15 cellular contexts compared by ENCODE assay signal in the genomic region with DNA sequence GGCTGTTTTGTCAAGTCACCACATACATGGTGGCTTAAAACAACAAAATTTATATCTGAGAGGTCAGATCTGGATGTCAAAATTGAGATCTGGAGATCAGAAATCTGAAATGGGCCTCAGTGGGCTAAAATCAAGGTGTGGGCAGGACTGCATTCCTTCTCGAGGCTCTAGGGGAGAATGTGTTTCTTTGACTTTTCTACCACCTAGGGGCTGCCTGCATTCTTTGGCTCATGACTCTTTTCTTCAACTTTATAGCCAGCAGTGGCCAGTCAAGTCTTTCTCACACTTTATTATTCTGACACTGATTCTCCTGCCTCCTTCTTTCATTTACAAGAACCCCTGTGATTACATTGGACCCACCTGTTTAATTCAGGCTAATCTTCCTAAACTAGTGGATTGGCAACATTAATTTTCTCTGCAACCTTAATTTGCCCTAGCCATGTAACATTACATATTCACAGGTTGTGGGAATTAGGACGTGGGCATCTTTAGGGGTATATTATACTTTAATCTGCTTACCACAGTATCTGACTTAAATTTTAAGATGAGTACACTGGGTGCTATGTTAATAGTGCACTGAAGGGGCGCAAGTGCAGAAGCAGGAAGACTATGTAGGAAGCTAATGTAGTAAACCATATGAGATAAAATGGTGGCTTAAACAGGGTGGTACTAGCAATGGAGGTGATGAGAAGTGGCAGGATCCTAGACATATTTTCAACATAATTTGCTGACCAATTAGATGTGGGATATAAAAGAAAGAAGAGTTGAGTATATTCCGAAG.
DNase-seq lines count a peak whose midpoint lies in the region; ATAC-seq and TF ChIP-seq lines count a peak whose summit lies in the region.
"Had no signal": no experiment of that assay in that cellular context is flagged by ENCODE, and none has a peak within 500 bp of the region (broad histone marks: within the 10 kb centered on the region; RNA-seq: fewer than 3 reads in every experiment).

No MANE protein-coding gene starts in this region.

- no peak overlapping the region; the same call in 1 of the 2 replicates for H3K4ac ChIP-seq in H9 (ENCODE audit: low read depth, low read length)

- no peak overlapping the region for H3T11ph ChIP-seq in H9 (ENCODE audit: low read length)

- ATAC-seq in stimulated activated naive CD8-positive, alpha-beta T cell treated with anti-CD3 and anti-CD28 coated beads, Interleukin-15, amount 100 ng/mL, for 72 hours = no peak
- no peak for ATAC-seq in GM21381 (IDR thresholded peaks at IDR 0.05; ENCODE audit: unreplicated experiment)
- ATAC-seq: left lung, psoas muscle had no signal

- TF ChIP-seq CTCF in GM12874 (IDR thresholded peaks at IDR 0.05; ENCODE audit: insufficient read depth, low read depth, low read length) (peak; percentile 3; the same call in 1 of the 2 replicates), H9 (conservative IDR thresholded peaks at IDR 0.05) (peak; percentile 56), NB4 (IDR thresholded peaks at IDR 0.05; ENCODE audit: low read depth, low read length) (peak; percentile 23), hepatocyte (IDR thresholded peaks at IDR 0.05; ENCODE audit: poor library complexity) (no peak)

- no peaks in the 10 kb centered on the region for H3K27me3 Mint-ChIP-seq in H9 (ENCODE audit: low read depth)
- H3K27me3 Mint-ChIP-seq in stimulated activated naive CD8-positive, alpha-beta T cell treated with anti-CD3 and anti-CD28 coated beads, Interleukin-15, amount 100 ng/mL, for 72 hours = no peaks in the 10 kb centered on the region

- H3K23ac ChIP-seq in H9 (ENCODE audit: insufficient read length, low read depth, low read length) = no peak overlapping the region

- no peaks in the 10 kb centered on the region for H3K9me2 ChIP-seq in hepatocyte (replicated peaks; ENCODE audit: insufficient read depth)

- no peaks in the 10 kb centered on the region for H3K9me3 ChIP-seq in H9 (ENCODE audit: control insufficient read depth, low read depth, low read length)
- no peaks in the 10 kb centered on the region for H3K9me3 ChIP-seq in hepatocyte (ENCODE audit: low read depth)
- H3K9me3 ChIP-seq: Caco-2, left lung, psoas muscle, tibial nerve had no signal

- H3K18ac ChIP-seq in H9 (ENCODE audit: insufficient read length, low read depth, low read length) = no peak overlapping the region

- H2BK5ac ChIP-seq in H9 (ENCODE audit: insufficient read length, low read length) = no peak overlapping the region

- H3K23me2 ChIP-seq in H9 (ENCODE audit: insufficient read length, low read depth, low read length, poor library complexity, severe bottlenecking) = no peaks in the 10 kb centered on the region

- no peaks in the 10 kb centered on the region for H3K36me3 ChIP-seq in hepatocyte (replicated peaks; ENCODE audit: insufficient read depth, low read depth)
- H3K36me3 ChIP-seq: cardiac muscle cell, left lung, tibial nerve had no signal

- no peak overlapping the region for H3K14ac ChIP-seq in H9 (ENCODE audit: insufficient read depth, low read length)

- H3K9me3 Mint-ChIP-seq in H9 = no peaks in the 10 kb centered on the region
- no peaks in the 10 kb centered on the region for H3K9me3 Mint-ChIP-seq in stimulated activated naive CD8-positive, alpha-beta T cell treated with anti-CD3 and anti-CD28 coated beads, Interleukin-15, amount 100 ng/mL, for 72 hours

- WGBS in H9 (ENCODE audit: extremely low coverage, insufficient read length, low lambda C conversion rate) = no CpG with 5 or more reads among the region's 4 CpGs
- WGBS in hepatocyte (ENCODE audit: low lambda C conversion rate, missing lambda C conversion rate) = 69% methylated on average over 4 of the region's 4 CpGs

- H3K4me2 ChIP-seq in H9 (ENCODE audit: insufficient read depth, insufficient read length, low read length) (no peak overlapping the region), hepatocyte (no peak overlapping the region)

- H3K9ac ChIP-seq in H9 (ENCODE audit: extremely low read depth, insufficient read length, low read length) = no peak overlapping the region

- H2AFZ ChIP-seq in H9 (ENCODE audit: low read length) (no peak overlapping the region), hepatocyte (no peak overlapping the region)

- H4K20me1 ChIP-seq in H9 (ENCODE audit: control insufficient read depth, insufficient read depth, insufficient read length) (no peaks in the 10 kb centered on the region), hepatocyte (ENCODE audit: insufficient read depth, poor library complexity, severe bottlenecking) (no peaks in the 10 kb centered on the region)

- H3K4me1 Mint-ChIP-seq in H9 = peaks cover 10% of the 10 kb centered on the region in 2 experiments
- no peaks in the 10 kb centered on the region for H3K4me1 Mint-ChIP-seq in stimulated activated naive CD8-positive, alpha-beta T cell treated with anti-CD3 and anti-CD28 coated beads, Interleukin-15, amount 100 ng/mL, for 72 hours

- no peaks in the 10 kb centered on the region for H3K79me2 ChIP-seq in H9 (ENCODE audit: insufficient read depth, low read length)
- H3K79me2 ChIP-seq in hepatocyte = no peaks in the 10 kb centered on the region

- H3K27ac ChIP-seq in H9 (ENCODE audit: insufficient read length, low read depth, low read length) = no peak overlapping the region
- no peak overlapping the region for H3K27ac ChIP-seq in hepatocyte
- H3K27ac ChIP-seq: cardiac muscle cell, left lung, psoas muscle, tibial nerve had no signal

- H2BK20ac ChIP-seq in H9 (ENCODE audit: low read depth, low read length, poor library complexity, severe bottlenecking) = no peak overlapping the region

- no peak overlapping the region for H2BK15ac ChIP-seq in H9 (ENCODE audit: low read depth, low read length)

- H4K8ac ChIP-seq in H9 (replicated peaks; ENCODE audit: insufficient read length, low read depth, low read length) = no peak overlapping the region

- H3K56ac ChIP-seq in H9 (ENCODE audit: insufficient read length, low read depth, low read length) = no peak overlapping the region

- H2BK120ac ChIP-seq in H9 (ENCODE audit: low read depth, low read length, poor library complexity, severe bottlenecking) = no peak overlapping the region

- H3K79me1 ChIP-seq in H9 (ENCODE audit: insufficient read depth, low read depth, low read length, poor library complexity, severe bottlenecking) = no peaks in the 10 kb centered on the region

- no peak overlapping the region for H2BK12ac ChIP-seq in H9 (ENCODE audit: insufficient read length, low read depth, low read length)

- no peak overlapping the region for H2AK5ac ChIP-seq in H9 (ENCODE audit: insufficient read length, low read length)

- peak overlapping the region in 1 of 3 experiments; percentile 59; a peak in 2 of 7 replicates for H3K27ac Mint-ChIP-seq in H9
- peak overlapping the region in 1 of 2 donors; percentile 14 for H3K27ac Mint-ChIP-seq in stimulated activated naive CD8-positive, alpha-beta T cell treated with anti-CD3 and anti-CD28 coated beads, Interleukin-15, amount 100 ng/mL, for 72 hours

- H3K4me3 ChIP-seq in NB4 (ENCODE audit: low read depth, low read length) = no peak overlapping the region
- H3K4me3 ChIP-seq in hepatocyte = no peak overlapping the region
- H3K4me3 ChIP-seq: cardiac muscle cell, left lung, psoas muscle, tibial nerve had no signal

- no peak overlapping the region for H3K4me3 Mint-ChIP-seq in H9
- H3K4me3 Mint-ChIP-seq in stimulated activated naive CD8-positive, alpha-beta T cell treated with anti-CD3 and anti-CD28 coated beads, Interleukin-15, amount 100 ng/mL, for 72 hours = no peak overlapping the region

- DNase-seq in H9 (no peak), NB4 (ENCODE audit: low read depth) (peak; percentile 4), iPS DF 19.7 (ENCODE audit: low read depth, low spot score) (peak; percentile 33), hepatocyte (ENCODE audit: low spot score) (no peak)
- DNase-seq in activated effector memory CD4-positive, alpha-beta T cell treated with Interleukin-2 at 50 U/mL for 16 hours = no peak
- no peak for DNase-seq in stimulated activated naive CD8-positive, alpha-beta T cell treated with anti-CD3 and anti-CD28 coated beads, Interleukin-15, amount 100 ng/mL, for 72 hours
- DNase-seq: activated T-cell treated with anti-CD3 and anti-CD28 coated beads, Interleukin-2, amount 50 U/mL, for 1 hour; left lung; NCI-H1092 treated with DMSO at 0.1 percent for 48 hours; psoas muscle had no signal

- no peaks in the 10 kb centered on the region for H3K36me3 Mint-ChIP-seq in H9 (ENCODE audit: insufficient read depth in 1 of 3, low read depth in 3 of 3)

- TF ChIP-seq POLR2A in NB4 (IDR thresholded peaks at IDR 0.05; ENCODE audit: extremely low read depth, insufficient read length) = no peak

- H3K27me3 ChIP-seq in H9 (ENCODE audit: insufficient read depth, low read length) = no peaks in the 10 kb centered on the region
- no peaks in the 10 kb centered on the region for H3K27me3 ChIP-seq in hepatocyte
- H3K27me3 ChIP-seq: cardiac muscle cell, left lung, tibial nerve had no signal

- no peak overlapping the region for H4K91ac ChIP-seq in H9 (ENCODE audit: insufficient read length, low read depth, low read length)

- H4K5ac ChIP-seq in H9 (ENCODE audit: insufficient read length, low read depth, low read length) = no peak overlapping the region

- H3K4me1 ChIP-seq in H9 (ENCODE audit: insufficient read depth, low read length) = no peaks in the 10 kb centered on the region
- no peaks in the 10 kb centered on the region for H3K4me1 ChIP-seq in hepatocyte (ENCODE audit: insufficient read depth)
- H3K4me1 ChIP-seq: Caco-2, left lung, psoas muscle, tibial nerve had no signal

Comparison
In these comparisons a context has a peak if more than half of its experiments do, and no peak if none do; other contexts are left out.
1. DNase-seq: peak in NB4 (single experiment) and iPS DF 19.7 (single experiment); none in H9 (single experiment), activated effector memory CD4-positive, alpha-beta T cell treated with Interleukin-2 at 50 U/mL for 16 hours (single experiment), hepatocyte (single experiment) and stimulated activated naive CD8-positive, alpha-beta T cell treated with anti-CD3 and anti-CD28 coated beads, Interleukin-15, amount 100 ng/mL, for 72 hours (0 of 2).